Comparison of ENCODE assay signal across 1 cellular context in genomic region chr1:248686815-248687214, GRCh38.
TF ChIP-seq lines count a peak whose summit lies in the region.

No MANE protein-coding gene starts in this region.

TF ChIP-seq in K562, 482 proteins besides CTCF, POLR2A, EP300 and RAD21:
- TF ChIP-seq SMC3 (conservative IDR thresholded peaks at IDR 0.05; ENCODE audit: insufficient read depth, low read depth, low read length) (0 out of 2 replicates have a peak, but pooled peaks have one; percentile 10), NFRKB (IDR thresholded peaks at IDR 0.05; ENCODE audit: low read depth) (no peak), KDM4B (IDR thresholded peaks at IDR 0.05; ENCODE audit: borderline replicate concordance in 2 of 2, low read depth in 1 of 2) (no peak), DEAF1 (CRISPR knock-in tag; IDR thresholded peaks at IDR 0.05) (0 out of 2 replicates have a peak, but pooled peaks have one; percentile 24)
